ENCODE assay signal across 2 cellular contexts in the genomic region with DNA sequence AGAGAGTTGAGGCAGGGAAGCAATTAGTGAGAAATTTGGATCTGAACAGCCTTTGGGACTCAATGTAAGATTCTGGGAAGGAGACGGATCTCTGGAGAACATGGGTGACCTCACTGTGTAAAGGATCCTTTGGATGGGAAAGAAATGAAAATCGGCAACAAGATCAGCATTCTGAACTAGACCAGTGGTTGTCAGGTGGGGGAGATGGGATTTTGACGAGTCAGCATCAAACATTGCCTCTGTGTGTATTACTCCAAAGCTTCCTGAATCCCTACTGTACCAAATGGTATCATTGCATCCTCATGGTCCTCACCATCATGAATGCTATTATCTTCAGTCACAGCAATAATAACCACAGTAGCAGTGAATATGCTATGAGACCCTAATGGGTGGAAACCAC.
TF ChIP-seq lines count a peak whose summit lies in the region.

No MANE protein-coding gene starts in this region.

TF ChIP-seq in HepG2, 621 proteins besides CTCF, POLR2A, EP300 and RAD21 (continues in another document):
- TF ChIP-seq ZNF672 (CRISPR knock-in tag; IDR thresholded peaks at IDR 0.05) (no peak), GLI4 (CRISPR knock-in tag; IDR thresholded peaks at IDR 0.05; ENCODE audit: borderline replicate concordance) (no peak), SIX1 (CRISPR knock-in tag; IDR thresholded peaks at IDR 0.05; ENCODE audit: borderline replicate concordance) (no peak), SP4 (CRISPR knock-in tag; IDR thresholded peaks at IDR 0.05) (no peak), MAFF (IDR thresholded peaks at IDR 0.05; ENCODE audit: low read depth, low read length) (peak; percentile 80), HCFC1 (IDR thresholded peaks at IDR 0.05; ENCODE audit: low read depth, low read length) (no peak)
- TF ChIP-seq, protein P1, sequence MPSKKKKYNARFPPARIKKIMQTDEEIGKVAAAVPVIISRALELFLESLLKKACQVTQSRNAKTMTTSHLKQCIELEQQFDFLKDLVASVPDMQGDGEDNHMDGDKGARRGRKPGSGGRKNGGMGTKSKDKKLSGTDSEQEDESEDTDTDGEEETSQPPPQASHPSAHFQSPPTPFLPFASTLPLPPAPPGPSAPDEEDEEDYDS (CRISPR knock-in tag; IDR thresholded peaks at IDR 0.05), result no peak
- TF ChIP-seq, protein P2, sequence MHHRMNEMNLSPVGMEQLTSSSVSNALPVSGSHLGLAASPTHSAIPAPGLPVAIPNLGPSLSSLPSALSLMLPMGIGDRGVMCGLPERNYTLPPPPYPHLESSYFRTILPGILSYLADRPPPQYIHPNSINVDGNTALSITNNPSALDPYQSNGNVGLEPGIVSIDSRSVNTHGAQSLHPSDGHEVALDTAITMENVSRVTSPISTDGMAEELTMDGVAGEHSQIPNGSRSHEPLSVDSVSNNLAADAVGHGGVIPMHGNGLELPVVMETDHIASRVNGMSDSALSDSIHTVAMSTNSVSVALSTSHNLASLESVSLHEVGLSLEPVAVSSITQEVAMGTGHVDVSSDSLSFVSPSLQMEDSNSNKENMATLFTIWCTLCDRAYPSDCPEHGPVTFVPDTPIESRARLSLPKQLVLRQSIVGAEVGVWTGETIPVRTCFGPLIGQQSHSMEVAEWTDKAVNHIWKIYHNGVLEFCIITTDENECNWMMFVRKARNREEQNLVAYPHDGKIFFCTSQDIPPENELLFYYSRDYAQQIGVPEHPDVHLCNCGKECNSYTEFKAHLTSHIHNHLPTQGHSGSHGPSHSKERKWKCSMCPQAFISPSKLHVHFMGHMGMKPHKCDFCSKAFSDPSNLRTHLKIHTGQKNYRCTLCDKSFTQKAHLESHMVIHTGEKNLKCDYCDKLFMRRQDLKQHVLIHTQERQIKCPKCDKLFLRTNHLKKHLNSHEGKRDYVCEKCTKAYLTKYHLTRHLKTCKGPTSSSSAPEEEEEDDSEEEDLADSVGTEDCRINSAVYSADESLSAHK (CRISPR knock-in tag; IDR thresholded peaks at IDR 0.05; ENCODE audit: borderline replicate concordance), result no peak
- TF ChIP-seq, protein P3, sequence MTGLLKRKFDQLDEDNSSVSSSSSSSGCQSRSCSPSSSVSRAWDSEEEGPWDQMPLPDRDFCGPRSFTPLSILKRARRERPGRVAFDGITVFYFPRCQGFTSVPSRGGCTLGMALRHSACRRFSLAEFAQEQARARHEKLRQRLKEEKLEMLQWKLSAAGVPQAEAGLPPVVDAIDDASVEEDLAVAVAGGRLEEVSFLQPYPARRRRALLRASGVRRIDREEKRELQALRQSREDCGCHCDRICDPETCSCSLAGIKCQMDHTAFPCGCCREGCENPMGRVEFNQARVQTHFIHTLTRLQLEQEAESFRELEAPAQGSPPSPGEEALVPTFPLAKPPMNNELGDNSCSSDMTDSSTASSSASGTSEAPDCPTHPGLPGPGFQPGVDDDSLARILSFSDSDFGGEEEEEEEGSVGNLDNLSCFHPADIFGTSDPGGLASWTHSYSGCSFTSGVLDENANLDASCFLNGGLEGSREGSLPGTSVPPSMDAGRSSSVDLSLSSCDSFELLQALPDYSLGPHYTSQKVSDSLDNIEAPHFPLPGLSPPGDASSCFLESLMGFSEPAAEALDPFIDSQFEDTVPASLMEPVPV (CRISPR knock-in tag; IDR thresholded peaks at IDR 0.05), result no peak
- TF ChIP-seq, protein P4, sequence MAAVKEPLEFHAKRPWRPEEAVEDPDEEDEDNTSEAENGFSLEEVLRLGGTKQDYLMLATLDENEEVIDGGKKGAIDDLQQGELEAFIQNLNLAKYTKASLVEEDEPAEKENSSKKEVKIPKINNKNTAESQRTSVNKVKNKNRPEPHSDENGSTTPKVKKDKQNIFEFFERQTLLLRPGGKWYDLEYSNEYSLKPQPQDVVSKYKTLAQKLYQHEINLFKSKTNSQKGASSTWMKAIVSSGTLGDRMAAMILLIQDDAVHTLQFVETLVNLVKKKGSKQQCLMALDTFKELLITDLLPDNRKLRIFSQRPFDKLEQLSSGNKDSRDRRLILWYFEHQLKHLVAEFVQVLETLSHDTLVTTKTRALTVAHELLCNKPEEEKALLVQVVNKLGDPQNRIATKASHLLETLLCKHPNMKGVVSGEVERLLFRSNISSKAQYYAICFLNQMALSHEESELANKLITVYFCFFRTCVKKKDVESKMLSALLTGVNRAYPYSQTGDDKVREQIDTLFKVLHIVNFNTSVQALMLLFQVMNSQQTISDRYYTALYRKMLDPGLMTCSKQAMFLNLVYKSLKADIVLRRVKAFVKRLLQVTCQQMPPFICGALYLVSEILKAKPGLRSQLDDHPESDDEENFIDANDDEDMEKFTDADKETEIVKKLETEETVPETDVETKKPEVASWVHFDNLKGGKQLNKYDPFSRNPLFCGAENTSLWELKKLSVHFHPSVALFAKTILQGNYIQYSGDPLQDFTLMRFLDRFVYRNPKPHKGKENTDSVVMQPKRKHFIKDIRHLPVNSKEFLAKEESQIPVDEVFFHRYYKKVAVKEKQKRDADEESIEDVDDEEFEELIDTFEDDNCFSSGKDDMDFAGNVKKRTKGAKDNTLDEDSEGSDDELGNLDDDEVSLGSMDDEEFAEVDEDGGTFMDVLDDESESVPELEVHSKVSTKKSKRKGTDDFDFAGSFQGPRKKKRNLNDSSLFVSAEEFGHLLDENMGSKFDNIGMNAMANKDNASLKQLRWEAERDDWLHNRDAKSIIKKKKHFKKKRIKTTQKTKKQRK (IDR thresholded peaks at IDR 0.05; ENCODE audit: low read length), result no peak
- TF ChIP-seq, protein P5, sequence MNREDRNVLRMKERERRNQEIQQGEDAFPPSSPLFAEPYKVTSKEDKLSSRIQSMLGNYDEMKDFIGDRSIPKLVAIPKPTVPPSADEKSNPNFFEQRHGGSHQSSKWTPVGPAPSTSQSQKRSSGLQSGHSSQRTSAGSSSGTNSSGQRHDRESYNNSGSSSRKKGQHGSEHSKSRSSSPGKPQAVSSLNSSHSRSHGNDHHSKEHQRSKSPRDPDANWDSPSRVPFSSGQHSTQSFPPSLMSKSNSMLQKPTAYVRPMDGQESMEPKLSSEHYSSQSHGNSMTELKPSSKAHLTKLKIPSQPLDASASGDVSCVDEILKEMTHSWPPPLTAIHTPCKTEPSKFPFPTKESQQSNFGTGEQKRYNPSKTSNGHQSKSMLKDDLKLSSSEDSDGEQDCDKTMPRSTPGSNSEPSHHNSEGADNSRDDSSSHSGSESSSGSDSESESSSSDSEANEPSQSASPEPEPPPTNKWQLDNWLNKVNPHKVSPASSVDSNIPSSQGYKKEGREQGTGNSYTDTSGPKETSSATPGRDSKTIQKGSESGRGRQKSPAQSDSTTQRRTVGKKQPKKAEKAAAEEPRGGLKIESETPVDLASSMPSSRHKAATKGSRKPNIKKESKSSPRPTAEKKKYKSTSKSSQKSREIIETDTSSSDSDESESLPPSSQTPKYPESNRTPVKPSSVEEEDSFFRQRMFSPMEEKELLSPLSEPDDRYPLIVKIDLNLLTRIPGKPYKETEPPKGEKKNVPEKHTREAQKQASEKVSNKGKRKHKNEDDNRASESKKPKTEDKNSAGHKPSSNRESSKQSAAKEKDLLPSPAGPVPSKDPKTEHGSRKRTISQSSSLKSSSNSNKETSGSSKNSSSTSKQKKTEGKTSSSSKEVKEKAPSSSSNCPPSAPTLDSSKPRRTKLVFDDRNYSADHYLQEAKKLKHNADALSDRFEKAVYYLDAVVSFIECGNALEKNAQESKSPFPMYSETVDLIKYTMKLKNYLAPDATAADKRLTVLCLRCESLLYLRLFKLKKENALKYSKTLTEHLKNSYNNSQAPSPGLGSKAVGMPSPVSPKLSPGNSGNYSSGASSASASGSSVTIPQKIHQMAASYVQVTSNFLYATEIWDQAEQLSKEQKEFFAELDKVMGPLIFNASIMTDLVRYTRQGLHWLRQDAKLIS (CRISPR knock-in tag; IDR thresholded peaks at IDR 0.05), result no peak
- TF ChIP-seq, protein P6, sequence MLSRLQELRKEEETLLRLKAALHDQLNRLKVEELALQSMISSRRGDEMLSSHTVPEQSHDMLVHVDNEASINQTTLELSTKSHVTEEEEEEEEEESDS (CRISPR knock-in tag; IDR thresholded peaks at IDR 0.05; ENCODE audit: borderline replicate concordance), result no peak

TF ChIP-seq in IMR-90, 13 proteins besides CTCF, POLR2A, EP300 and RAD21:
- TF ChIP-seq, protein P7, sequence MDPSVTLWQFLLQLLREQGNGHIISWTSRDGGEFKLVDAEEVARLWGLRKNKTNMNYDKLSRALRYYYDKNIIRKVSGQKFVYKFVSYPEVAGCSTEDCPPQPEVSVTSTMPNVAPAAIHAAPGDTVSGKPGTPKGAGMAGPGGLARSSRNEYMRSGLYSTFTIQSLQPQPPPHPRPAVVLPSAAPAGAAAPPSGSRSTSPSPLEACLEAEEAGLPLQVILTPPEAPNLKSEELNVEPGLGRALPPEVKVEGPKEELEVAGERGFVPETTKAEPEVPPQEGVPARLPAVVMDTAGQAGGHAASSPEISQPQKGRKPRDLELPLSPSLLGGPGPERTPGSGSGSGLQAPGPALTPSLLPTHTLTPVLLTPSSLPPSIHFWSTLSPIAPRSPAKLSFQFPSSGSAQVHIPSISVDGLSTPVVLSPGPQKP (IDR thresholded peaks at IDR 0.05; ENCODE audit: borderline replicate concordance, low read depth, low read length), result no peak
- TF ChIP-seq MAFK (IDR thresholded peaks at IDR 0.05; ENCODE audit: low read depth, low read length), result peak; percentile 93
